ENCODE assay signal across 20 cellular contexts in the genomic region with DNA sequence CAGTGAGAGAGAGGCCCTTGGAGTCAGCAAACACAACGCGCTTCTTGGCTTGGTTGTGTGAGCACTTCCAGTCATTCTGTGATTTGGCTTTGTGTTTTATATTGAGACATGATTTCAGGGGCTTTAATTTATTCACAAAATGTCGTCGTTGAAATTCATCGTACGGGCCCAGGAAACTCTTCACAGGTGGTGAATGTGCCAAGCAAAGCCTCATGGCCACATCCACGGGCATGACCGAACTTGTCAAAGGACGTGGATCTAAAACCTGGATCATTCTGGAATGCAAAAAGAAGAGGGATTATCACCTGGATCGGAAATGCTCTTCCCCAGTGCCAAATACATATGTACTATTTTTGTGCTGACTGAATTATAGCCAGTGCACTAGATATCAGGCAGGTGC. TPM values are rescaled to one million over a fixed set of nuclear protein-coding genes. Genes with fewer than 3 reads are reported as not detected.
A peak's percentile ranks its signal among the peaks of the same experiment; 100 is the strongest.
DNase-seq lines count a peak whose midpoint lies in the region; ATAC-seq, FAIRE-seq and TF ChIP-seq lines count a peak whose summit lies in the region.
"Had no signal": no experiment of that assay in that cellular context is flagged by ENCODE, and none has a peak within 500 bp of the region (broad histone marks: within the 10 kb centered on the region; RNA-seq: fewer than 3 reads in every experiment).

No MANE protein-coding gene starts in this region.

- peak overlapping the region; percentile 65 to 84; a peak in 3 of 4 replicates for H3K9ac ChIP-seq in K562 (ENCODE audit: insufficient read depth in 1 of 2, low read depth in 2 of 2, low read length in 2 of 2)

- H3K27ac ChIP-seq in K562 (ENCODE audit: extremely low read depth, low read depth, low read length) (peak overlapping the region; percentile 85), layer of hippocampus (ENCODE audit: low read depth, low read length) (peak overlapping the region; percentile 1), gastrocnemius medialis (peak overlapping the region; percentile 86 to 94 (median 91))
- H3K27ac ChIP-seq: HL-60, SK-N-MC had no signal

- no peaks in the 10 kb centered on the region for H3K36me3 ChIP-seq in K562 (ENCODE audit: control insufficient read depth, insufficient read depth, low read length)
- no peaks in the 10 kb centered on the region for H3K36me3 ChIP-seq in gastrocnemius medialis

- in situ Hi-C loops in K562 (cut with MboI) (no loop called here), gastrocnemius medialis (cut with MboI; ENCODE audit: low sequenced_read_pairs in 4 of 4) (loop anchor here in 3 of 4 donors (10.0 to 25.0 kb wide), 3 partner anchors 76 to 243 kb away; no protein-coding TSS in a partner anchor)

- H3K9me3 ChIP-seq in K562 (replicated peaks; ENCODE audit: control insufficient read depth, insufficient read depth, low read depth, low read length) (no peaks in the 10 kb centered on the region; the same call in 1 of the 2 replicates), gastrocnemius medialis (no peaks in the 10 kb centered on the region)
- H3K9me3 ChIP-seq: mucosa of descending colon had no signal

- H3K79me2 ChIP-seq in K562 (ENCODE audit: control insufficient read depth, insufficient read depth, low read length): peaks cover 8% of the 10 kb centered on the region; the same call in 2 of the 3 replicates

- no peaks in the 10 kb centered on the region for H3K27me3 ChIP-seq in K562 (ENCODE audit: control insufficient read depth in 2 of 2, insufficient read depth in 2 of 2, low read length in 2 of 2)
- H3K27me3 ChIP-seq in layer of hippocampus (ENCODE audit: control insufficient read depth, insufficient read depth, low read length): no peaks in the 10 kb centered on the region
- H3K27me3 ChIP-seq in gastrocnemius medialis: no peaks in the 10 kb centered on the region

- TF ChIP-seq CTCF in AG04449 (IDR thresholded peaks at IDR 0.05; ENCODE audit: insufficient read depth, low read length, missing control alignments): no peak
- no peak for TF ChIP-seq CTCF in K562 (IDR thresholded peaks at IDR 0.05 in 2 of 3, conservative IDR thresholded peaks at IDR 0.05 in 1 of 3; ENCODE audit: insufficient read depth in 2 of 3, low read depth in 1 of 3, low read length in 3 of 3)
- TF ChIP-seq CTCF in gastrocnemius medialis (IDR thresholded peaks at IDR 0.05 in 4 of 5, conservative IDR thresholded peaks at IDR 0.05 in 1 of 5): no peak

- DNase-seq in AG04449 (ENCODE audit: low read depth, low spot score) (no peak), K562 (ENCODE audit: extremely low read depth in 1 of 4, low spot score in 3 of 4) (no peak), gastrocnemius medialis (no peak), HuH-7.5 (ENCODE audit: low spot score) (no peak), ureter (ENCODE audit: low spot score) (no peak)
- DNase-seq: activated T-cell treated with anti-CD3 and anti-CD28 coated beads, Interleukin-2, amount 50 U/mL, for 24 hours; cerebellar nuclear complex; head of caudate nucleus; KG1; mucosa of descending colon; NCI-H1048; NCI-H69; occipital lobe had no signal

- FAIRE-seq in K562 (lab: Jason Lieb, UNC): no peak
- FAIRE-seq: H1, keratinocyte had no signal

- no peak for TF ChIP-seq RAD21 in K562 (CRISPR knock-in tag; conservative IDR thresholded peaks at IDR 0.05 in 1 of 2, IDR thresholded peaks at IDR 0.05 in 1 of 2)

- H3K4me2 ChIP-seq in K562 (ENCODE audit: insufficient read depth, low read length): peak overlapping the region; percentile 80

- POLR2A ChIA-PET in AG04449 (lab: Yijun Ruan, JAX): no interaction called here
- POLR2A ChIA-PET in K562 (lab: Yijun Ruan, JAX): no interaction called here

- H4K20me1 ChIP-seq in K562 (replicated peaks; ENCODE audit: control insufficient read depth, insufficient read depth, low read length): no peaks in the 10 kb centered on the region

- TF ChIP-seq POLR2A in K562 (conservative IDR thresholded peaks at IDR 0.05) (no peak), gastrocnemius medialis (IDR thresholded peaks at IDR 0.05) (no peak)

- intact Hi-C loops in K562 (cut with micrococcal nuclease): loop anchor here (5.0 kb wide), 1 partner anchor 38 kb away; no protein-coding TSS in a partner anchor
- intact Hi-C loops in gastrocnemius medialis (cut with DNase I; ENCODE audit: low total_unique reads): loop anchor here (2.0 to 5.0 kb wide), 4 partner anchors 42 to 1983 kb away; partner anchors contain the start of genes ANKRD1 and PANK1

- H3K4me1 ChIP-seq in K562 (replicated peaks in 1 of 2; ENCODE audit: control insufficient read depth in 2 of 2, insufficient read depth in 2 of 2, low read length in 2 of 2): peaks cover 5 to 19% of the 10 kb centered on the region in 2 experiments
- H3K4me1 ChIP-seq in gastrocnemius medialis: peaks cover 31 to 34% of the 10 kb centered on the region in 2 donors

- H3K9me1 ChIP-seq in K562 (ENCODE audit: control insufficient read depth, insufficient read depth, low read length): no peaks in the 10 kb centered on the region

- H2AFZ ChIP-seq in K562 (ENCODE audit: low read depth, low read length): peak overlapping the region; percentile 90

- CTCF ChIA-PET in AG04449 (lab: Yijun Ruan, JAX): no interaction called here
- CTCF ChIA-PET in K562 (lab: Yijun Ruan, JAX; ENCODE audit: low intra/inter-chr PET ratio): no interaction called here

- WGBS in K562 (ENCODE audit: insufficient coverage, low coverage, missing lambda C conversion rate): 25% methylated on average over 10 of the region's 10 CpGs

- H3K4me3 ChIP-seq in AG04449 (ENCODE audit: low read depth, low read length) (peak overlapping the region; percentile 79), K562 (peak overlapping the region; percentile 27), gastrocnemius medialis (peak overlapping the region; percentile 65 to 77 (median 69))
- H3K4me3 ChIP-seq: mucosa of descending colon, SK-N-MC had no signal

- no peak for TF ChIP-seq EP300 in K562 (IDR thresholded peaks at IDR 0.05; ENCODE audit: low read length)

- TSS peak; percentile 98 for BruUV-seq in K562 (replicated peaks; lab: Mats Ljungman, UMichigan)

- peak; percentile 63 for ATAC-seq in K562
- ATAC-seq in gastrocnemius medialis: no peak
- no peak for ATAC-seq in GM21737 (IDR thresholded peaks at IDR 0.05; ENCODE audit: unreplicated experiment)
- ATAC-seq in HG03354 (IDR thresholded peaks at IDR 0.05; ENCODE audit: poor library complexity, severe bottlenecking, unreplicated experiment): no peak
- ATAC-seq: mucosa of descending colon had no signal

TF ChIP-seq in K562, 482 proteins besides CTCF, POLR2A, EP300 and RAD21 (continues in another document):
- TF ChIP-seq DPF2 (IDR thresholded peaks at IDR 0.05) (0 out of 2 replicates have a peak, but pooled peaks have one; percentile 1), MXI1 (IDR thresholded peaks at IDR 0.05; ENCODE audit: low read depth, low read length) (no peak), L3MBTL2 (IDR thresholded peaks at IDR 0.05) (peak; percentile 62), GABPB2 (CRISPR knock-in tag; conservative IDR thresholded peaks at IDR 0.05) (no peak), ZNF124 (CRISPR knock-in tag; IDR thresholded peaks at IDR 0.05) (no peak), BRD9 (IDR thresholded peaks at IDR 0.05; ENCODE audit: low read depth, partially characterized antibody) (no peak), NR2C2 (CRISPR knock-in tag; IDR thresholded peaks at IDR 0.05) (no peak), NR2C2 (tag; IDR thresholded peaks at IDR 0.05) (peak; percentile 7; the same call in 1 of the 2 replicates), POLR2H (tag; IDR thresholded peaks at IDR 0.05; ENCODE audit: low read depth) (0 out of 2 replicates have a peak, but pooled peaks have one; percentile 20), SOX6 (IDR thresholded peaks at IDR 0.05) (0 out of 2 replicates have a peak, but pooled peaks have one; percentile 2)
- TF ChIP-seq, protein P1, sequence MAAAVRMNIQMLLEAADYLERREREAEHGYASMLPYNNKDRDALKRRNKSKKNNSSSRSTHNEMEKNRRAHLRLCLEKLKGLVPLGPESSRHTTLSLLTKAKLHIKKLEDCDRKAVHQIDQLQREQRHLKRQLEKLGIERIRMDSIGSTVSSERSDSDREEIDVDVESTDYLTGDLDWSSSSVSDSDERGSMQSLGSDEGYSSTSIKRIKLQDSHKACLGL (CRISPR knock-in tag; IDR thresholded peaks at IDR 0.05; ENCODE audit: borderline replicate concordance, poor library complexity, severe bottlenecking): no peak
- TF ChIP-seq, protein P2, sequence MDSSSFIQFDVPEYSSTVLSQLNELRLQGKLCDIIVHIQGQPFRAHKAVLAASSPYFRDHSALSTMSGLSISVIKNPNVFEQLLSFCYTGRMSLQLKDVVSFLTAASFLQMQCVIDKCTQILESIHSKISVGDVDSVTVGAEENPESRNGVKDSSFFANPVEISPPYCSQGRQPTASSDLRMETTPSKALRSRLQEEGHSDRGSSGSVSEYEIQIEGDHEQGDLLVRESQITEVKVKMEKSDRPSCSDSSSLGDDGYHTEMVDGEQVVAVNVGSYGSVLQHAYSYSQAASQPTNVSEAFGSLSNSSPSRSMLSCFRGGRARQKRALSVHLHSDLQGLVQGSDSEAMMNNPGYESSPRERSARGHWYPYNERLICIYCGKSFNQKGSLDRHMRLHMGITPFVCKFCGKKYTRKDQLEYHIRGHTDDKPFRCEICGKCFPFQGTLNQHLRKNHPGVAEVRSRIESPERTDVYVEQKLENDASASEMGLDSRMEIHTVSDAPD (CRISPR knock-in tag; IDR thresholded peaks at IDR 0.05): no peak

RNA-seq across cellular contexts. Expression of gene PPP1R3C, which starts 2.3 kb away (rescaled TPM):
- not detected in 2 replicates for total RNA-seq in K562 (2011; cell fraction: chromatin; rRNA removed; ENCODE audit: low replicate concordance)
- total RNA-seq in K562 (2011; cell fraction: nucleolus; rRNA removed): 0.26 TPM in 1 of 2 replicates, not detected in the other
- total RNA-seq in K562 (2011; cell fraction: nucleoplasm; rRNA removed): 0.15 TPM in 1 of 2 replicates, not detected in the other
- total RNA-seq in K562 (2014; rRNA removed) (0.08 TPM in 1 of 2 replicates, not detected in the other), K562 (2014; rRNA removed; fragmentation: Illumina TruSeq; extraction: Trizol) (0.10 and 0.11 TPM in 2 replicates), K562 (2015; rRNA removed; fragmentation: Illumina TruSeq; extraction: Trizol) (not detected in 2 replicates), K562 (2021) (0.24 TPM in 1 of 2 replicates, not detected in the other), gastrocnemius medialis (10 to 100 TPM in 3 of 4 donors, 1 to 10 TPM in 1; 6.6 to 90.7 (median 65.5) TPM), ureter (113 TPM)
- polyA plus RNA-seq in K562 (2011; rRNA removed) (0.06 and 4.5 TPM in 2 replicates), K562 (2014; fragmentation: Illumina TruSeq; extraction: Trizol) (0.10 TPM in 2 replicates), K562 (2014; fragmentation: Nextera tagmentation; extraction: Ambion mirVana) (under 1 TPM; 0.13 to 0.14 TPM), K562 (2014; rRNA removed) (0.07 TPM in 1 of 2 replicates, not detected in the other)
- 3.0 TPM in 1 of 2 replicates, not detected in the other for polyA plus RNA-seq in K562 (2011; cell fraction: cytosol; rRNA removed)
- polyA plus RNA-seq in K562 (2011; cell fraction: nucleus; rRNA removed): 0.14 and 4.2 TPM in 2 replicates
- 0.12 and 0.69 TPM in 2 replicates for polyA plus RNA-seq in K562 (2012)
- 7.1 TPM in 1 of 2 replicates, not detected in the other for polyA minus RNA-seq in K562 (2011; rRNA and poly(A)+ RNA removed)
- polyA minus RNA-seq in K562 (2011; cell fraction: cytosol; rRNA and poly(A)+ RNA removed): 2.0 TPM in 1 of 2 replicates, not detected in the other
- polyA minus RNA-seq in K562 (2011; cell fraction: nucleus; rRNA and poly(A)+ RNA removed): 0.27 and 10.4 TPM in 2 replicates

Comparison
In these comparisons a context has a peak if more than half of its experiments do, and no peak if none do; other contexts are left out.
1. H3K4me3 ChIP-seq: peak in every context shown above with its lines; median percentile 79 in AG04449; 69 in gastrocnemius medialis; 27 in K562.
2. H3K27ac ChIP-seq: peak in every context shown above with its lines; median percentile 91 in gastrocnemius medialis; 85 in K562; 1 in layer of hippocampus.
3. RNA of gene PPP1R3C, which starts 2.3 kb away (total RNA-seq): 113 TPM in ureter (single experiment) and 6.6 to 90.7 TPM in gastrocnemius medialis; 0.08 to 0.26 TPM in K562; every median in the first group is over 4 times any median in the second.